Comparison of ENCODE assay signal across 1 cellular context in the genomic region with DNA sequence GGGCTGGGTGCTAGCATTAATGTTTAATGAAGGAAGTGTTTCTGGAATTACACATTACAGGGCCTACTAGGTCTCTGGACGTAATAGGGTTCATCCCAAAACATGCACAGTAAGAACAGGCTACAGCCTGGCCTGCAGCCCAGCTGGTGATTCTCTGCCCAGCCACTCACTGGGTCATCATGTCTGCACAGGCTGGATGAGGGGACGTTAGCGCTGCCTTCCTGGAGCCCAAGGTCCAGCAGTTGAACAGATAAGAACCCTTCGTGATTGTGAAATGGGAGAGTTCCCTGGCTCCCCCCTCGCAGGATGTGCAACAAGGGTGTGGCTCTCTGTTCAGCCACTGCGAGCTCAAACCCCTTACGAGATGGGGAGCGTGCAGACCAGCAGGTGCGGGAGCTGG.
TF ChIP-seq lines count a peak whose summit lies in the region.

No MANE protein-coding gene starts in this region.

TF ChIP-seq in HepG2, 621 proteins besides CTCF, POLR2A, EP300 and RAD21 (continued from another document):
- TF ChIP-seq RFX3 (CRISPR knock-in tag; IDR thresholded peaks at IDR 0.05) (no peak), ZMYM4 (CRISPR knock-in tag; IDR thresholded peaks at IDR 0.05) (no peak), ZNF660 (CRISPR knock-in tag; IDR thresholded peaks at IDR 0.05; ENCODE audit: borderline replicate concordance, low read depth) (no peak), ZNF567 (CRISPR knock-in tag; IDR thresholded peaks at IDR 0.05; ENCODE audit: borderline replicate concordance) (no peak), HNF4A (CRISPR knock-in tag; IDR thresholded peaks at IDR 0.05) (peak; percentile 41; the same call in 1 of the 2 replicates)
- TF ChIP-seq, protein P1, sequence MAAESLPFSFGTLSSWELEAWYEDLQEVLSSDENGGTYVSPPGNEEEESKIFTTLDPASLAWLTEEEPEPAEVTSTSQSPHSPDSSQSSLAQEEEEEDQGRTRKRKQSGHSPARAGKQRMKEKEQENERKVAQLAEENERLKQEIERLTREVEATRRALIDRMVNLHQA (CRISPR knock-in tag; IDR thresholded peaks at IDR 0.05) = no peak
- TF ChIP-seq, protein P2, sequence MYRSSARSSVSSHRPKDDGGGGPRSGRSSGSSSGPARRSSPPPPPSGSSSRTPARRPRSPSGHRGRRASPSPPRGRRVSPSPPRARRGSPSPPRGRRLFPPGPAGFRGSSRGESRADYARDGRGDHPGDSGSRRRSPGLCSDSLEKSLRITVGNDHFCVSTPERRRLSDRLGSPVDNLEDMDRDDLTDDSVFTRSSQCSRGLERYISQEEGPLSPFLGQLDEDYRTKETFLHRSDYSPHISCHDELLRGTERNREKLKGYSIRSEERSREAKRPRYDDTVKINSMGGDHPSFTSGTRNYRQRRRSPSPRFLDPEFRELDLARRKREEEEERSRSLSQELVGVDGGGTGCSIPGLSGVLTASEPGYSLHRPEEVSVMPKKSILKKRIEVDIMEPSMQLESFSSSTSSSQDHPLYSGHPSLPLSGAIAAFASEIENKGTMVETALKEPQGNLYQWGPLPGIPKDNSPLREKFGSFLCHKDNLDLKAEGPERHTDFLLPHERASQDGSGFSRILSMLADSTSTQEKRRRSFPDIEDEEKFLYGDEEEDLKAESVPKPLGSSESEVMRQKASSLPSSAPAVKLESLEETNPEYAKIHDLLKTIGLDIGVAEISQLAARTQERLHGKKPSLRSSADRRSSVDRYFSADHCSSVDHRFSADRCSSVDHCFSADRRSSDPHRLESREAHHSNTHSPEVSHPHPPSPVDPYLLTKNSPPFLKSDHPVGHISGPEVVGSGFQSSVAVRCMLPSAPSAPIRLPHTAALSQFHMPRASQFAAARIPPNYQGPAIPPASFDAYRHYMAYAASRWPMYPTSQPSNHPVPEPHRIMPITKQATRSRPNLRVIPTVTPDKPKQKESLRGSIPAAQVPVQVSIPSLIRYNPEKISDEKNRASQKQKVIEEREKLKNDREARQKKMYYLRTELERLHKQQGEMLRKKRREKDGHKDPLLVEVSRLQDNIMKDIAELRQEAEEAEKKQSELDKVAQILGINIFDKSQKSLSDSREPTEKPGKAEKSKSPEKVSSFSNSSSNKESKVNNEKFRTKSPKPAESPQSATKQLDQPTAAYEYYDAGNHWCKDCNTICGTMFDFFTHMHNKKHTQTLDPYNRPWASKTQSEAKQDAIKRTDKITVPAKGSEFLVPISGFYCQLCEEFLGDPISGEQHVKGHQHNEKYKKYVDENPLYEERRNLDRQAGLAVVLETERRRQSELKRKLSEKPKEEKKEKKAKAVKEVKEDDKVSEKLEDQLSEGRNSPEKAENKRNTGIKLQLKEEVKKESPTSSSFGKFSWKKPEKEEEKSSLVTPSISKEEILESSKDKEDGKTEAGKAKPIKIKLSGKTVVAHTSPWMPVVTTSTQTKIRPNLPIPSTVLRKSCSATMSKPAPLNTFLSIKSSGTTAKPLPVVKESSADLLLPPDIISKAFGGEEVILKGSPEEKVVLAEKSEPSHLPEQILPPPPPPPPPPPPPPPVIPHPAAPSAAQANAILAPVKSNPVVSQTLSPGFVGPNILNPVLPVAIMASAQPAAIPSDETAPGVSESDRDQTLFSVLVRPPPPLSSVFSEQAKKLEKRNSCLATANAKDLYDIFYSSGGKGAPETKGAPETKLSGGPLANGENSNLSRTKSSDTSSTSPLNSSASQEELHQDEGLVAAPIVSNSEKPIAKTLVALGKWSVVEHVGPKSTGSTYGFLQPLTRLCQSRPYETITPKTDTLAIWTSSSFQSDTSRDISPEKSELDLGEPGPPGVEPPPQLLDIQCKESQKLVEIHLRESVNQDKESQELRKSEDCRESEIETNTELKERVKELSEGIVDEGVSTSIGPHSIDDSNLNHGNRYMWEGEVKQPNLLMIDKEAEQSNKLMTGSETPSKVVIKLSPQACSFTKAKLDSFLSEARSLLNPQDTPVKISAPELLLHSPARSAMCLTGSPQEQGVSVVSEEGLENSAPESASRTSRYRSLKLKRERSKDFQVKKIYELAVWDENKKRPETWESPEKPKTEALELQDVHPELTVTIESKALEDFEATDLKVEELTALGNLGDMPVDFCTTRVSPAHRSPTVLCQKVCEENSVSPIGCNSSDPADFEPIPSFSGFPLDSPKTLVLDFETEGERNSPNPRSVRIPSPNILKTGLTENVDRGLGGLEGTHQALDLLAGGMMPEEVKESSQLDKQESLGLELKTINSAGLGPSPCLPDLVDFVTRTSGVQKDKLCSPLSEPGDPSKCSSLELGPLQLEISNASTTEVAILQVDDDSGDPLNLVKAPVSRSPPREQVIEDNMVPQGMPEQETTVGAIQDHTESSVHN (CRISPR knock-in tag; IDR thresholded peaks at IDR 0.05) = no peak
- TF ChIP-seq, protein P3, sequence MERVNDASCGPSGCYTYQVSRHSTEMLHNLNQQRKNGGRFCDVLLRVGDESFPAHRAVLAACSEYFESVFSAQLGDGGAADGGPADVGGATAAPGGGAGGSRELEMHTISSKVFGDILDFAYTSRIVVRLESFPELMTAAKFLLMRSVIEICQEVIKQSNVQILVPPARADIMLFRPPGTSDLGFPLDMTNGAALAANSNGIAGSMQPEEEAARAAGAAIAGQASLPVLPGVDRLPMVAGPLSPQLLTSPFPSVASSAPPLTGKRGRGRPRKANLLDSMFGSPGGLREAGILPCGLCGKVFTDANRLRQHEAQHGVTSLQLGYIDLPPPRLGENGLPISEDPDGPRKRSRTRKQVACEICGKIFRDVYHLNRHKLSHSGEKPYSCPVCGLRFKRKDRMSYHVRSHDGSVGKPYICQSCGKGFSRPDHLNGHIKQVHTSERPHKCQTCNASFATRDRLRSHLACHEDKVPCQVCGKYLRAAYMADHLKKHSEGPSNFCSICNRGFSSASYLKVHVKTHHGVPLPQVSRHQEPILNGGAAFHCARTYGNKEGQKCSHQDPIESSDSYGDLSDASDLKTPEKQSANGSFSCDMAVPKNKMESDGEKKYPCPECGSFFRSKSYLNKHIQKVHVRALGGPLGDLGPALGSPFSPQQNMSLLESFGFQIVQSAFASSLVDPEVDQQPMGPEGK (CRISPR knock-in tag; IDR thresholded peaks at IDR 0.05) = 0 out of 2 replicates have a peak, but pooled peaks have one; percentile 45
- TF ChIP-seq, protein P4, sequence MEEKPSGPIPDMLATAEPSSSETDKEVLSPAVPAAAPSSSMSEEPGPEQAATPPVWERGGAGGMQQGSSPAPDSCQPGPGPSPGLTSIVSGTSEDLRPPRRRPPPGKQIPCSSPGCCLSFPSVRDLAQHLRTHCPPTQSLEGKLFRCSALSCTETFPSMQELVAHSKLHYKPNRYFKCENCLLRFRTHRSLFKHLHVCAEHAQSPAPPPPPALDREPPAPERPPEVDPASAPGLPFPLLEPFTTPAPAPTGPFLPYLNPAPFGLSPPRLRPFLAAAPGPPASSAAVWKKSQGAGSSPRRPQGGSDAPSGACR (CRISPR knock-in tag; IDR thresholded peaks at IDR 0.05) = no peak
- TF ChIP-seq, protein P5, sequence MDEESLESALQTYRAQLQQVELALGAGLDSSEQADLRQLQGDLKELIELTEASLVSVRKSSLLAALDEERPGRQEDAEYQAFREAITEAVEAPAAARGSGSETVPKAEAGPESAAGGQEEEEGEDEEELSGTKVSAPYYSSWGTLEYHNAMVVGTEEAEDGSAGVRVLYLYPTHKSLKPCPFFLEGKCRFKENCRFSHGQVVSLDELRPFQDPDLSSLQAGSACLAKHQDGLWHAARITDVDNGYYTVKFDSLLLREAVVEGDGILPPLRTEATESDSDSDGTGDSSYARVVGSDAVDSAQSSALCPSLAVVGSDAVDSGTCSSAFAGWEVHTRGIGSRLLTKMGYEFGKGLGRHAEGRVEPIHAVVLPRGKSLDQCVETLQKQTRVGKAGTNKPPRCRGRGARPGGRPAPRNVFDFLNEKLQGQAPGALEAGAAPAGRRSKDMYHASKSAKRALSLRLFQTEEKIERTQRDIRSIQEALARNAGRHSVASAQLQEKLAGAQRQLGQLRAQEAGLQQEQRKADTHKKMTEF (CRISPR knock-in tag; IDR thresholded peaks at IDR 0.05) = no peak
TF ChIP-seq in HepG2: peak in this region for 5.
